Comparison of ENCODE assay signal across 1 cellular context in genomic region chr7:44678468-44679179, GRCh38.
TF ChIP-seq lines count a peak whose summit lies in the region.

No MANE protein-coding gene starts in this region.

TF ChIP-seq in H1, 55 proteins besides CTCF, POLR2A, EP300 and RAD21 (continued from another document):
- TF ChIP-seq KDM5A (IDR thresholded peaks at IDR 0.05; ENCODE audit: low read length) = no peak
- no peak for TF ChIP-seq ZNF274 (IDR thresholded peaks at IDR 0.05; ENCODE audit: borderline replicate concordance, extremely low read depth, low read length)
- no peak for TF ChIP-seq GABPA (IDR thresholded peaks at IDR 0.05; ENCODE audit: borderline replicate concordance, insufficient read depth, low read length)
- TF ChIP-seq SIN3A (conservative IDR thresholded peaks at IDR 0.05 in 1 of 2, IDR thresholded peaks at IDR 0.05 in 1 of 2; ENCODE audit: low read depth in 1 of 2, low read length in 2 of 2) = no peak
- TF ChIP-seq SIX5 (IDR thresholded peaks at IDR 0.05; ENCODE audit: low read depth, low read length) = no peak
- TF ChIP-seq KDM1A (IDR thresholded peaks at IDR 0.05; ENCODE audit: borderline replicate concordance, low read length) = no peak
- TF ChIP-seq TEAD4 (IDR thresholded peaks at IDR 0.05; ENCODE audit: low read depth, low read length) = no peak
- TF ChIP-seq GTF2F1 (IDR thresholded peaks at IDR 0.05; ENCODE audit: borderline replicate concordance, low read depth, low read length) = no peak
- no peak for TF ChIP-seq HDAC6 (IDR thresholded peaks at IDR 0.05; ENCODE audit: low read depth, low read length)
- TF ChIP-seq TAF1 (IDR thresholded peaks at IDR 0.05; ENCODE audit: low read depth, low read length) = no peak
